In genomic region chr1:214880956-214881355, GRCh38 we compare ENCODE assay signal across 26 cellular contexts.
"Had no signal": no experiment of that assay in that cellular context is flagged by ENCODE, and none has a peak within 500 bp of the region (broad histone marks: within the 10 kb centered on the region; RNA-seq: fewer than 3 reads in every experiment).

No MANE protein-coding gene starts in this region.

- FAIRE-seq: endothelial cell of umbilical vein, frontal cortex, kidney had no signal

- H2AFZ ChIP-seq: hepatocyte had no signal

- ATAC-seq: foreskin keratinocyte; gastroesophageal sphincter; heart left ventricle; left colon; left lobe of liver; lower lobe of right lung; mucosa of descending colon; naive thymus-derived CD8-positive, alpha-beta T cell had no signal

- H3K36me3 Mint-ChIP-seq: immature natural killer cell, mesothelial cell of epicardium, naive B cell had no signal

- H3K36me3 ChIP-seq: esophagus muscularis mucosa, gastroesophageal sphincter, heart left ventricle, left ventricle myocardium inferior, lower lobe of right lung had no signal

- DNase-seq: dermis blood vessel endothelial cell; dorsolateral prefrontal cortex; effector CD4-positive, alpha-beta T cell; effector memory CD4-positive, alpha-beta T cell; foreskin keratinocyte; heart left ventricle; hypothalamus; immature natural killer cell; islet precursor cell; kidney; kidney glomerular epithelial cell; left colon; left ventricle myocardium inferior; lower lobe of right lung; mesenchymal stem cell; mucosa of descending colon; naive B cell; naive thymus-derived CD8-positive, alpha-beta T cell had no signal

- H3K27me3 Mint-ChIP-seq: naive B cell had no signal

- H3K4me3 ChIP-seq: coronary artery, dorsolateral prefrontal cortex, esophagus muscularis mucosa, gastroesophageal sphincter, heart left ventricle, hepatocyte, left ventricle myocardium inferior, lower lobe of right lung, mucosa of descending colon had no signal

- H3K4me1 Mint-ChIP-seq: immature natural killer cell; mesothelial cell of epicardium; naive B cell; naive thymus-derived CD8-positive, alpha-beta T cell had no signal

- H3K4me2 ChIP-seq: hepatocyte had no signal

- H3K4me3 Mint-ChIP-seq: immature natural killer cell; mesothelial cell of epicardium; naive B cell; naive thymus-derived CD8-positive, alpha-beta T cell had no signal

- H3K9me3 ChIP-seq: esophagus muscularis mucosa, heart left ventricle, left ventricle myocardium inferior, lower lobe of right lung, mucosa of descending colon had no signal

- H3K27ac Mint-ChIP-seq: immature natural killer cell; mesothelial cell of epicardium; naive B cell; naive thymus-derived CD8-positive, alpha-beta T cell had no signal

- H3K27me3 ChIP-seq: dorsolateral prefrontal cortex, esophagus muscularis mucosa, foreskin keratinocyte, gastroesophageal sphincter, heart left ventricle, hepatocyte had no signal

- H3K79me2 ChIP-seq: hepatocyte had no signal

- H3K27ac ChIP-seq: coronary artery, dorsolateral prefrontal cortex, esophagus muscularis mucosa, foreskin keratinocyte, gastroesophageal sphincter, heart left ventricle, hepatocyte, left ventricle myocardium inferior, lower lobe of right lung had no signal

- H3K4me1 ChIP-seq: esophagus muscularis mucosa, foreskin keratinocyte, gastroesophageal sphincter, heart left ventricle, left ventricle myocardium inferior, lower lobe of right lung had no signal
